In genomic region chr1:183956559-183957188, GRCh38 we compare ENCODE assay signal across 8 cellular contexts.
DNase-seq lines count a peak whose midpoint lies in the region; ATAC-seq, FAIRE-seq and TF ChIP-seq lines count a peak whose summit lies in the region.

No MANE protein-coding gene starts in this region.

- H3K79me2 ChIP-seq in keratinocyte (ENCODE audit: control insufficient read depth, insufficient read depth, low read length) = no peaks in the 10 kb centered on the region

- no peaks in the 10 kb centered on the region for H3K4me1 ChIP-seq in A549
- H3K4me1 ChIP-seq in keratinocyte (ENCODE audit: control insufficient read depth, extremely low read depth, insufficient read depth, low read length) = peaks cover 14% of the 10 kb centered on the region

- H3K4me3 ChIP-seq in A549 (no peak overlapping the region), keratinocyte (ENCODE audit: control insufficient read depth in 2 of 3, extremely low read depth in 1 of 3, insufficient read depth in 2 of 3, low read depth in 1 of 3, low read length in 3 of 3) (no peak overlapping the region)

- no peak for TF ChIP-seq POLR2A in A549 (IDR thresholded peaks at IDR 0.05; ENCODE audit: low read length)

- CTCF ChIA-PET in A549 (lab: Yijun Ruan, JAX) = interaction anchor here (1.0 kb wide), 1 partner anchor 265 kb away, joined by 4 read pairs; no protein-coding TSS in a partner anchor

- H3K4me2 ChIP-seq in A549 (no peak overlapping the region), keratinocyte (ENCODE audit: control insufficient read depth, extremely low read depth, insufficient read depth, low read depth, low read length) (no peak overlapping the region)

- POLR2A ChIA-PET in A549 (lab: Yijun Ruan, JAX) = no interaction called here

- no peaks in the 10 kb centered on the region for H4K20me1 ChIP-seq in keratinocyte (ENCODE audit: control insufficient read depth, extremely low read depth, insufficient read depth, low read length)

- H2AFZ ChIP-seq in keratinocyte (ENCODE audit: control insufficient read depth, low read length) = no peak overlapping the region

- peaks cover 0 to 4% of the 10 kb centered on the region in 2 donors for H3K36me3 Mint-ChIP-seq in activated naive CD4-positive, alpha-beta T cell treated with anti-CD3 and anti-CD28 coated beads, Interleukin-2, amount 50 U/mL, for 72 hours

- no peaks in the 10 kb centered on the region for H3K27me3 ChIP-seq in keratinocyte (ENCODE audit: control insufficient read depth, extremely low read depth, insufficient read depth, low read length)

- 86% methylated on average over 2 of the region's 2 CpGs for whole genome bisulfite sequencing in A549 (ENCODE audit: missing lambda C conversion rate)

- no peak for TF ChIP-seq EP300 in A549 (IDR thresholded peaks at IDR 0.05)

- dilution Hi-C loops in keratinocyte (cut with MboI; ENCODE audit: extremely low pct_ligation_motif_present, low sequenced_read_pairs) = no loop called here

- DNase-seq in A549 (ENCODE audit: low read depth in 1 of 2, low spot score in 1 of 2) = peak in 1 of 2 experiments; percentile 29
- peak; percentile 100 for DNase-seq in SIG-M5 treated with dmso at 0.1 percent for 504 hours (lab: John Stamatoyannopoulos, UW; ENCODE audit: unreplicated experiment)
- peak; percentile 52 to 70 for DNase-seq in activated naive CD4-positive, alpha-beta T cell treated with anti-CD3 and anti-CD28 coated beads, Interleukin-2, amount 50 U/mL, for 72 hours (ENCODE audit: low spot score in 2 of 2)
- peak; percentile 13 for DNase-seq in keratinocyte (ENCODE audit: low read depth, low spot score)
- DNase-seq in stimulated activated CD8-positive, alpha-beta memory T cell treated with anti-CD3 and anti-CD28 coated beads, Interleukin-7, amount 100 ng/mL, for 24 hours (ENCODE audit: low read depth) = peak; percentile 10
- no peak for DNase-seq in cerebellar nuclear complex (lab: John Stamatoyannopoulos, UW)

- no peaks in the 10 kb centered on the region for H3K36me3 ChIP-seq in keratinocyte (ENCODE audit: control insufficient read depth in 2 of 2, extremely low read depth in 1 of 2, insufficient read depth in 2 of 2, low read length in 2 of 2)

- no peak overlapping the region for H3K27ac Mint-ChIP-seq in activated naive CD4-positive, alpha-beta T cell treated with anti-CD3 and anti-CD28 coated beads, Interleukin-2, amount 50 U/mL, for 72 hours

- TF ChIP-seq RAD21 in A549 (conservative IDR thresholded peaks at IDR 0.05 in 1 of 2, IDR thresholded peaks at IDR 0.05 in 1 of 2) = no peak

- H3K9me1 ChIP-seq in keratinocyte (ENCODE audit: control insufficient read depth, extremely low read depth, insufficient read depth, low read length) = no peaks in the 10 kb centered on the region

- H3K27ac ChIP-seq in A549 (no peak overlapping the region), keratinocyte (ENCODE audit: control insufficient read depth, insufficient read depth, low read length) (no peak overlapping the region)

- no peak for TF ChIP-seq CTCF in A549 (IDR thresholded peaks at IDR 0.05)
- TF ChIP-seq CTCF in keratinocyte (optimal IDR thresholded peaks at IDR 0.05 in 1 of 3, IDR thresholded peaks at IDR 0.05 in 1 of 3, conservative IDR thresholded peaks at IDR 0.05 in 1 of 3; ENCODE audit: extremely low read depth in 1 of 3, insufficient read depth in 2 of 3, low read length in 3 of 3) = peak; percentile 29 to 31 (median 30)

- H3K9me3 ChIP-seq in A549 = 0 out of 3 replicates have a peak, but pooled peaks cover 1% of the 10 kb centered on the region
- no peaks in the 10 kb centered on the region for H3K9me3 ChIP-seq in keratinocyte (ENCODE audit: control insufficient read depth, low read depth, low read length)

- no peaks in the 10 kb centered on the region for H3K9me3 Mint-ChIP-seq in activated naive CD4-positive, alpha-beta T cell treated with anti-CD3 and anti-CD28 coated beads, Interleukin-2, amount 50 U/mL, for 72 hours

- FAIRE-seq in A549 (lab: Jason Lieb, UNC) = no peak
- peak; percentile 89 for FAIRE-seq in keratinocyte (lab: Jason Lieb, UNC)

- H3K9ac ChIP-seq in keratinocyte (ENCODE audit: control insufficient read depth, extremely low read depth, insufficient read depth, low read length) = no peak overlapping the region

- peak; percentile 67 to 76; a peak in 3 of 6 replicates for ATAC-seq in A549
- ATAC-seq in GM18870 (IDR thresholded peaks at IDR 0.05; ENCODE audit: unreplicated experiment) = peak; percentile 100
- peak; percentile 99 for ATAC-seq in HG03095 (IDR thresholded peaks at IDR 0.05; ENCODE audit: unreplicated experiment)
- ATAC-seq in activated naive CD4-positive, alpha-beta T cell treated with anti-CD3 and anti-CD28 coated beads, Interleukin-2, amount 50 U/mL, for 72 hours = peak; percentile 98 to 99

TF ChIP-seq in A549, 52 proteins besides CTCF, POLR2A, EP300 and RAD21:
- TF ChIP-seq HDAC2 (IDR thresholded peaks at IDR 0.05) (no peak), FOSL2 (IDR thresholded peaks at IDR 0.05) (no peak), FOSL2 (CRISPR knock-in tag; IDR thresholded peaks at IDR 0.05) (0 out of 2 replicates have a peak, but pooled peaks have one; percentile 5), RNF2 (IDR thresholded peaks at IDR 0.05; ENCODE audit: borderline replicate concordance, low read depth) (no peak), MAFK (IDR thresholded peaks at IDR 0.05; ENCODE audit: partially characterized antibody) (no peak)

Comparison
In these comparisons a context has a peak if more than half of its experiments do, and no peak if none do; other contexts are left out.
1. DNase-seq: peak in SIG-M5 treated with dmso at 0.1 percent for 504 hours (single experiment), activated naive CD4-positive, alpha-beta T cell treated with anti-CD3 and anti-CD28 coated beads, Interleukin-2, amount 50 U/mL, for 72 hours (2 of 2), keratinocyte (single experiment) and stimulated activated CD8-positive, alpha-beta memory T cell treated with anti-CD3 and anti-CD28 coated beads, Interleukin-7, amount 100 ng/mL, for 24 hours (single experiment); none in cerebellar nuclear complex (0 of 2).
2. Peak in every context shown above with its lines, with median percentiles within 50 percentile points of each other: ATAC-seq.